Comparison of ENCODE assay signal across 8 cellular contexts in the genomic region with DNA sequence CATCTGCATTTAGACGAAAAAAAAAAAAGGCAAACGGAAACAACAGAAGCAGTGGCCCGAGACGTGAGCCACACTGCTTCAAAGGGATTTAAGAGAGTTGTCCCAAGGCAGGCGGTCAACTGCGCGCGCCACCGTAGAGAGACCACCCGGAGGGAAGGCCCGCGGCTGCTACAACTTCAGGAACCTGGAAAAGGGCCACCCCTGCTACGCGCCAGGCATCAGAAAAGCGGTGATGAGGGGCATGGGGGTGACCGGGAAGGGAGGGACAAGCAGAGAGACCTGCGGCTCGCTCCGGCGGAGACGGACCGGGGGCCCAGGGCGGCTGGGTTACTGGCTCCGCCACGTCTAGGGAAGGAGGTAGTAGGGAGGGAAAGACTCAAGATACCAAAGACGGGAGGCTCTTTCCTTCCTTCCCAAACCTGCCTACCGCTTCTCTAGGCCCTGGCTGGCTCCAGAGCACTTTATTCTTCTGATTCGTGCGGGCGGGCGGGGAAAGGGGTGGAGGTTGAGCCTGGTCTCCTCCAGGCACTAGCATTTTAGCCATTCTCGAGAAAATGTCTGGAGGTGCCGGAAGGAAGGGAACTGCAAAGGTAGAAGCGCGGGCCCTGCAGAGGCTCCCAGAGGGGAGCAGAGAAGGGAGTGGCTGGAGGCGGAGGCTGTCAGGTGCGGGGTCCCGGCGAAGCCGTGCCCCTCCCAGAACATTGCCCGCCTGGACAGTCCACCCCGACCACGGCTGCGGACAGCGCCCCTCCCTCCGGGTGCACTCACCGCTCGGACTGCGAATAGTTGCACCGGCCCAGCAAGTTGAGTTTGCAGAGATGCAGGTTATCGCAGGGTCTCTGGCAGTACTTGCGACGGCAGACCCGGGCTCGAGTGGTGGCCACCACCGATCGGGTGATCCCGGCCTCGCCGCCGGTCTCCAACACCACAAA. TPM values are rescaled to one million over a fixed set of nuclear protein-coding genes. Genes with fewer than 3 reads are reported as not detected.
DNase-seq lines count a peak whose midpoint lies in the region; ATAC-seq, FAIRE-seq and TF ChIP-seq lines count a peak whose summit lies in the region.

No MANE protein-coding gene starts in this region.

- intact Hi-C loops in OCI-LY7 (cut with micrococcal nuclease; ENCODE audit: unreplicated experiment): loop anchor here (1.0 to 5.0 kb wide), 7 partner anchors 14 to 1121 kb away; a partner anchor contains a TSS
- intact Hi-C loops in HepG2 (cut with micrococcal nuclease; ENCODE audit: unreplicated experiment): loop anchor here (1.0 to 10.0 kb wide), 3 partner anchors 9 to 236 kb away; a partner anchor contains a TSS
- intact Hi-C loops in testis (cut with DNase I; ENCODE audit: low total_unique reads): no loop called here

- POLR2A ChIA-PET in A549 (lab: Yijun Ruan, JAX): interaction anchor here (0.6 to 0.7 kb wide), 2 partner anchors 219 to 968 kb away, joined by 3 to 6 read pairs; no protein-coding TSS in a partner anchor
- POLR2A ChIA-PET in OCI-LY7 (lab: Charles Lee): interaction anchor here (0.6 to 0.7 kb wide), 3 partner anchors 14 to 1103 kb away, joined by 3 to 5 read pairs (median 3); no protein-coding TSS in a partner anchor
- POLR2A ChIA-PET in HepG2 (lab: Yijun Ruan, JAX): no interaction called here

- H3K79me2 ChIP-seq in OCI-LY7 (ENCODE audit: insufficient read depth, low read depth, low read length) (peaks cover 69% of the 10 kb centered on the region), HepG2 (ENCODE audit: insufficient read depth, low read length) (peaks cover 49% of the 10 kb centered on the region)

- TF ChIP-seq RAD21 in A549 (conservative IDR thresholded peaks at IDR 0.05 in 1 of 2, IDR thresholded peaks at IDR 0.05 in 1 of 2): no peak
- peak; percentile 49; the same call in 1 of the 2 replicates for TF ChIP-seq RAD21 in HepG2 (CRISPR knock-in tag; IDR thresholded peaks at IDR 0.05)

- CTCF ChIA-PET in A549 (lab: Yijun Ruan, JAX): no interaction called here
- CTCF ChIA-PET in OCI-LY7 (lab: Charles Lee; ENCODE audit: unreplicated experiment): no interaction called here
- CTCF ChIA-PET in HepG2 (lab: Yijun Ruan, JAX; ENCODE audit: low intra/inter-chr PET ratio, low total read pairs): no interaction called here

- no peaks in the 10 kb centered on the region for H3K9me3 ChIP-seq in A549
- no peaks in the 10 kb centered on the region for H3K9me3 ChIP-seq in OCI-LY7 (ENCODE audit: low read length)
- H3K9me3 ChIP-seq in HepG2 (ENCODE audit: low read length): no peaks in the 10 kb centered on the region
- no peaks in the 10 kb centered on the region for H3K9me3 ChIP-seq in testis

- H4K20me1 ChIP-seq in OCI-LY7 (ENCODE audit: insufficient read depth, low read length): no peaks in the 10 kb centered on the region
- no peaks in the 10 kb centered on the region for H4K20me1 ChIP-seq in HepG2 (ENCODE audit: insufficient read depth, low read length)

- peak overlapping the region; percentile 77 for H3K9ac ChIP-seq in HepG2 (ENCODE audit: insufficient read depth, low read depth, low read length)

- WGBS in A549 (ENCODE audit: missing lambda C conversion rate): 5% methylated on average over 38 of the region's 61 CpGs
- WGBS in HepG2 (ENCODE audit: low lambda C conversion rate): 1% methylated on average over 39 of the region's 61 CpGs
- 1% methylated on average over 26 to 61 of the region's 61 CpGs for WGBS in testis, 2 donors

- H3K4me2 ChIP-seq in A549 (peak overlapping the region; percentile 83), OCI-LY7 (ENCODE audit: low read length) (peak overlapping the region; percentile 89), HepG2 (ENCODE audit: low read depth, low read length) (peak overlapping the region; percentile 97)

- TF ChIP-seq CTCF in A549 (IDR thresholded peaks at IDR 0.05): no peak
- no peak for TF ChIP-seq CTCF in GM12875 (IDR thresholded peaks at IDR 0.05; ENCODE audit: borderline replicate concordance, insufficient read depth, low read depth, low read length)
- TF ChIP-seq CTCF in OCI-LY7 (conservative IDR thresholded peaks at IDR 0.05; ENCODE audit: low read length): no peak
- TF ChIP-seq CTCF in HepG2 (CRISPR knock-in tag; IDR thresholded peaks at IDR 0.05): peak; percentile 26; the same call in 1 of the 2 replicates
- TF ChIP-seq CTCF in testis (IDR thresholded peaks at IDR 0.05): no peak

- TF ChIP-seq POLR2A in A549 (IDR thresholded peaks at IDR 0.05; ENCODE audit: low read length) (no peak), HepG2 (IDR thresholded peaks at IDR 0.05; ENCODE audit: insufficient read depth in 1 of 2, low read depth in 2 of 2, low read length in 2 of 2) (no peak), testis (IDR thresholded peaks at IDR 0.05) (no peak)

- peak overlapping the region; percentile 86 for H2AFZ ChIP-seq in OCI-LY7 (ENCODE audit: low read length)
- H2AFZ ChIP-seq in HepG2 (ENCODE audit: low read length): no peak overlapping the region

- TF ChIP-seq EP300 in A549 (IDR thresholded peaks at IDR 0.05): no peak
- no peak for TF ChIP-seq EP300 in HepG2 (IDR thresholded peaks at IDR 0.05; ENCODE audit: low read depth in 2 of 2, low read length in 2 of 2)
- no peak for TF ChIP-seq EP300 in HepG2 (CRISPR knock-in tag; IDR thresholded peaks at IDR 0.05; ENCODE audit: borderline replicate concordance)

- H3K27me3 ChIP-seq in HepG2 (ENCODE audit: control insufficient read depth in 1 of 2, insufficient read depth in 2 of 2, low read length in 2 of 2) (no peaks in the 10 kb centered on the region; a peak in 1 of 5 replicates), testis (no peaks in the 10 kb centered on the region)

- peak; percentile 56 to 70 for ATAC-seq in A549
- ATAC-seq in HG03095 (IDR thresholded peaks at IDR 0.05; ENCODE audit: unreplicated experiment): peak; percentile 4
- ATAC-seq in HepG2: peak; percentile 63

- H3K27ac ChIP-seq in A549 (peak overlapping the region; percentile 90 to 96), OCI-LY7 (ENCODE audit: low read depth, low read length, poor library complexity, severe bottlenecking) (peak overlapping the region; percentile 83), HepG2 (ENCODE audit: extremely low read length, insufficient read depth, low read length) (peak overlapping the region; percentile 91), testis (peak overlapping the region; percentile 97 to 99)

- in situ Hi-C loops in HepG2 (cut with HindIII; ENCODE audit: extremely low pct_ligation_motif_present, low pct_unique_long_range_greater_than_20kb): no loop called here

- no peaks in the 10 kb centered on the region for H3K9me2 ChIP-seq in OCI-LY7 (ENCODE audit: insufficient read depth, low read length)

- no peak for FAIRE-seq in A549 (lab: Jason Lieb, UNC)
- no peak for FAIRE-seq in HepG2 (lab: Jason Lieb, UNC)

- BruUV-seq in OCI-LY7 (replicated peaks; lab: Mats Ljungman, UMichigan) (no TSS peak), HepG2 (replicated peaks; lab: Mats Ljungman, UMichigan) (no TSS peak)

- H3K36me3 ChIP-seq in OCI-LY7 (ENCODE audit: insufficient read depth, low read length) (0 out of 2 replicates have a peak, but pooled peaks cover 4% of the 10 kb centered on the region), HepG2 (replicated peaks in 1 of 2; ENCODE audit: control insufficient read depth in 1 of 2, insufficient read depth in 2 of 2, low read length in 2 of 2) (no peaks in the 10 kb centered on the region), testis (ENCODE audit: low read depth, missing control alignments) (no peaks in the 10 kb centered on the region)

- H3K4me1 ChIP-seq in A549 (peaks cover 34% of the 10 kb centered on the region; the same call in 2 of the 3 replicates), OCI-LY7 (ENCODE audit: insufficient read depth, low read length, poor library complexity, severe bottlenecking) (peaks cover 39% of the 10 kb centered on the region), HepG2 (ENCODE audit: insufficient read depth, low read length) (peaks cover 79% of the 10 kb centered on the region), testis (no peaks in the 10 kb centered on the region)

- peak; percentile 30 to 39 for DNase-seq in A549 (ENCODE audit: low read depth in 1 of 2, low spot score in 1 of 2)
- DNase-seq in OCI-LY7 (ENCODE audit: low spot score): peak; percentile 73
- DNase-seq in cerebellar cortex (ENCODE audit: low spot score): peak; percentile 11
- DNase-seq in HepG2 (ENCODE audit: low spot score): no peak
- peak; percentile 40 for DNase-seq in testis
- DNase-seq in mesenteric fat pad (ENCODE audit: low spot score): no peak

- peak overlapping the region; percentile 73 for H3K4me3 ChIP-seq in A549
- H3K4me3 ChIP-seq in GM12875 (ENCODE audit: low read depth, low read length): peak overlapping the region; percentile 83
- peak overlapping the region; percentile 100 for H3K4me3 ChIP-seq in OCI-LY7 (ENCODE audit: low read depth, low read length, poor library complexity, severe bottlenecking)
- H3K4me3 ChIP-seq in HepG2 (replicated peaks in 1 of 3; ENCODE audit: insufficient read depth in 1 of 3, low read depth in 2 of 3, low read length in 3 of 3): peak overlapping the region; percentile 72 to 91 (median 80)
- H3K4me3 ChIP-seq in testis: peak overlapping the region; percentile 80

RNA-seq across cellular contexts. Expression of a gene that starts 1.0 kb away (rescaled TPM):
- polyA plus RNA-seq in A549 (2011; rRNA removed) (32.1 and 36.8 TPM in 2 replicates), A549 (2017; fragmentation: RNase III; extraction: RNeasy Plus Mini Kit Qiagen cat#74134 plus additional on column Dnase treatment) (22.2 to 22.7 TPM (median 22.6 TPM) in 3 replicates), HepG2 (2011; rRNA removed) (12.7 and 13.7 TPM in 2 replicates), testis (ENCODE audit: insufficient read depth, low read depth, low replicate concordance) (13.1 TPM)
- polyA plus RNA-seq in A549 (2012; cell fraction: cytosol; rRNA removed): 12.0 and 15.0 TPM in 2 replicates
- 13.8 and 15.4 TPM in 2 replicates for polyA plus RNA-seq in A549 (2012; cell fraction: nucleus; rRNA removed)
- 55.8 and 65.1 TPM in 2 replicates for polyA minus RNA-seq in A549 (2011; rRNA and poly(A)+ RNA removed)
- 44.2 and 47.4 TPM in 2 replicates for total RNA-seq in OCI-LY7 (2014; rRNA removed; shearing (Covaris generic))
- total RNA-seq in OCI-LY7 (2022) (47.6 and 52.4 TPM in 2 replicates), HepG2 (2016; rRNA removed; fragmentation: Illumina TruSeq; extraction: Trizol) (23.7 and 33.5 TPM in 2 replicates), testis (10 to 100 TPM; 32.8 to 38.7 TPM), mesenteric fat pad (35.0 TPM)
- 3.5 and 4.3 TPM in 2 replicates for total RNA-seq in HepG2 (2016; cell fraction: cytosol; rRNA removed; fragmentation: Illumina TruSeq; extraction: Trizol; ENCODE audit: low read depth)
- total RNA-seq in HepG2 (2016; cell fraction: insoluble cytoplasmic fraction; rRNA removed; fragmentation: Illumina TruSeq; extraction: Trizol): 22.9 and 29.8 TPM in 2 replicates
- 9.5 and 10.0 TPM in 2 replicates for total RNA-seq in HepG2 (2016; cell fraction: membrane; rRNA removed; fragmentation: Illumina TruSeq; extraction: Trizol)
- 19.8 and 20.1 TPM in 2 replicates for total RNA-seq in HepG2 (2016; cell fraction: nucleus; rRNA removed; fragmentation: Illumina TruSeq; extraction: Trizol)
- polyA plus RNA-seq in HepG2 (2011; cell fraction: cytosol; rRNA removed): 6.8 and 12.0 TPM in 2 replicates
- polyA plus RNA-seq in HepG2 (2011; cell fraction: nucleus; rRNA removed): 5.7 and 7.7 TPM in 2 replicates
- 9.0 and 9.1 TPM in 2 replicates for polyA plus RNA-seq in HepG2 (2012)
- 0.80 and 0.85 TPM in 2 replicates for polyA plus RNA-seq in HepG2 (2016; cell fraction: cytosol; fragmentation: Illumina TruSeq; extraction: Trizol; ENCODE audit: low read depth)
- 25.7 and 27.7 TPM in 2 replicates for polyA plus RNA-seq in HepG2 (2016; cell fraction: insoluble cytoplasmic fraction; fragmentation: Illumina TruSeq; extraction: Trizol; ENCODE audit: low read depth)
- polyA plus RNA-seq in HepG2 (2016; cell fraction: membrane; fragmentation: Illumina TruSeq; extraction: Trizol; ENCODE audit: low read depth): 2.5 and 2.7 TPM in 2 replicates
- 17.5 and 18.1 TPM in 2 replicates for polyA plus RNA-seq in HepG2 (2016; cell fraction: nucleus; fragmentation: Illumina TruSeq; extraction: Trizol; ENCODE audit: insufficient read depth, low read depth)
- polyA minus RNA-seq in HepG2 (2011; rRNA and poly(A)+ RNA removed; ENCODE audit: low replicate concordance): 30.1 and 55.4 TPM in 2 replicates
- polyA minus RNA-seq in HepG2 (2011; cell fraction: cytosol; rRNA and poly(A)+ RNA removed): 18.6 and 25.6 TPM in 2 replicates
- 17.3 and 24.6 TPM in 2 replicates for polyA minus RNA-seq in HepG2 (2011; cell fraction: nucleus; rRNA and poly(A)+ RNA removed)

Comparison
In these comparisons a context has a peak if more than half of its experiments do, and no peak if none do; other contexts are left out.
1. ATAC-seq: peak in every context shown above with its lines; median percentile 63 in A549; 63 in HepG2; 4 in HG03095.
2. DNase-seq: peak in A549 (2 of 2), OCI-LY7 (single experiment), cerebellar cortex (single experiment) and testis (single experiment); none in HepG2 (single experiment) and mesenteric fat pad (single experiment).
3. Peak in every context shown above with its lines, with median percentiles within 50 percentile points of each other: H3K27ac ChIP-seq, H3K4me2 ChIP-seq and H3K4me3 ChIP-seq.